Comparison of ENCODE assay signal across 15 cellular contexts in genomic region chr11:8127442-8127841, GRCh38. TPM values are rescaled to one million over a fixed set of nuclear protein-coding genes. Genes with fewer than 3 reads are reported as not detected.
DNase-seq lines count a peak whose midpoint lies in the region; ATAC-seq and TF ChIP-seq lines count a peak whose summit lies in the region.
"Had no signal": no experiment of that assay in that cellular context is flagged by ENCODE, and none has a peak within 500 bp of the region (broad histone marks: within the 10 kb centered on the region; RNA-seq: fewer than 3 reads in every experiment).

No MANE protein-coding gene starts in this region.

- peak overlapping the region; percentile 0; the same call in 1 of the 2 replicates for H2AFZ ChIP-seq in Loucy (ENCODE audit: low read length)
- H2AFZ ChIP-seq: GM23338 had no signal

- H3F3A ChIP-seq in Loucy (ENCODE audit: low read depth): no peaks in the 10 kb centered on the region

- peaks cover 9% of the 10 kb centered on the region for H3K36me3 Mint-ChIP-seq in endodermal cell (ENCODE audit: low read depth)
- peaks cover 47% of the 10 kb centered on the region for H3K36me3 Mint-ChIP-seq in memory B cell
- H3K36me3 Mint-ChIP-seq in endothelial cell (ENCODE audit: low read depth, unreplicated experiment): no peaks in the 10 kb centered on the region

- H3K36me3 ChIP-seq in Loucy (ENCODE audit: insufficient read depth, low read length) (no peaks in the 10 kb centered on the region), endodermal cell (ENCODE audit: control insufficient read depth, insufficient read depth, low read length) (no peaks in the 10 kb centered on the region)

- DNase-seq in endodermal cell (no peak), memory B cell (ENCODE audit: low spot score in 2 of 2) (no peak), epidermal melanocyte (ENCODE audit: insufficient read length, low spot score) (no peak), endothelial cell (ENCODE audit: low spot score) (no peak), amniotic stem cell (lab: John Stamatoyannopoulos, UW) (no peak)
- DNase-seq in activated naive CD4-positive, alpha-beta T cell (lab: John Stamatoyannopoulos, UW): no peak
- DNase-seq: CD4-positive, alpha-beta T cell; DMS79; H7 had no signal

- TF ChIP-seq CTCF in Loucy (conservative IDR thresholded peaks at IDR 0.05; ENCODE audit: low read length) (no peak), endodermal cell (conservative IDR thresholded peaks at IDR 0.05) (no peak), endothelial cell (IDR thresholded peaks at IDR 0.05; ENCODE audit: unreplicated experiment) (no peak)

- no peaks in the 10 kb centered on the region for H3K9me3 Mint-ChIP-seq in endodermal cell
- H3K9me3 Mint-ChIP-seq in memory B cell: no peaks in the 10 kb centered on the region
- H3K9me3 Mint-ChIP-seq in endothelial cell (ENCODE audit: unreplicated experiment): no peaks in the 10 kb centered on the region
- H3K9me3 Mint-ChIP-seq: CD4-positive, alpha-beta T cell; GM23338 had no signal

- no peak overlapping the region for H3K27ac ChIP-seq in endodermal cell (ENCODE audit: low read depth, low read length)
- H3K27ac ChIP-seq: HL-60 had no signal

- H3K9ac ChIP-seq in Loucy (ENCODE audit: low read depth, low read length, poor library complexity, severe bottlenecking) (no peak overlapping the region), endodermal cell (ENCODE audit: extremely low read depth, low read length, poor library complexity, severe bottlenecking) (no peak overlapping the region)

- no peaks in the 10 kb centered on the region for H3K27me3 Mint-ChIP-seq in endodermal cell (ENCODE audit: insufficient read depth)
- no peaks in the 10 kb centered on the region for H3K27me3 Mint-ChIP-seq in memory B cell
- H3K27me3 Mint-ChIP-seq in endothelial cell (ENCODE audit: unreplicated experiment): no peaks in the 10 kb centered on the region
- H3K27me3 Mint-ChIP-seq: B cell; CD4-positive, alpha-beta T cell had no signal

- no peaks in the 10 kb centered on the region for H3K9me2 ChIP-seq in Loucy (replicated peaks; ENCODE audit: low read depth, low read length)

- no peaks in the 10 kb centered on the region for H4K20me1 ChIP-seq in Loucy (ENCODE audit: insufficient read depth, low read length, poor library complexity, severe bottlenecking)

- no peaks in the 10 kb centered on the region for H3K79me2 ChIP-seq in Loucy (ENCODE audit: insufficient read depth, low read length)

- WGBS in endodermal cell (ENCODE audit: insufficient coverage in 1 of 2, insufficient read length in 1 of 2), 2 experiments: 83 to 94% methylated on average over 2 of the region's 2 CpGs

- H3K4me3 ChIP-seq in Loucy (ENCODE audit: low read length, poor library complexity, severe bottlenecking): no peak overlapping the region
- peak overlapping the region; percentile 33 for H3K4me3 ChIP-seq in endodermal cell (ENCODE audit: low read length)
- H3K4me3 ChIP-seq: GM12878, GM23338 had no signal

- no peak overlapping the region for H3K4me2 ChIP-seq in Loucy (ENCODE audit: low read depth, low read length, poor library complexity, severe bottlenecking)
- H3K4me2 ChIP-seq: GM23338 had no signal

- H3K4me1 ChIP-seq in Loucy (ENCODE audit: insufficient read depth, low read length, poor library complexity, severe bottlenecking): no peaks in the 10 kb centered on the region
- H3K4me1 ChIP-seq in endodermal cell (ENCODE audit: control insufficient read depth, insufficient read depth, low read length): peaks cover 12% of the 10 kb centered on the region

- H3K4me3 Mint-ChIP-seq in endodermal cell (no peak overlapping the region), memory B cell (no peak overlapping the region), endothelial cell (ENCODE audit: unreplicated experiment) (no peak overlapping the region)
- H3K4me3 Mint-ChIP-seq: B cell; CD4-positive, alpha-beta T cell; GM23338 had no signal

- H3K27ac Mint-ChIP-seq in endodermal cell (no peak overlapping the region), memory B cell (peak overlapping the region; percentile 21), endothelial cell (ENCODE audit: unreplicated experiment) (no peak overlapping the region)
- H3K27ac Mint-ChIP-seq: B cell; CD4-positive, alpha-beta T cell; GM23338 had no signal

- no peaks in the 10 kb centered on the region for H3K27me3 ChIP-seq in Loucy (ENCODE audit: insufficient read depth, low read length, poor library complexity, severe bottlenecking)
- H3K27me3 ChIP-seq in endodermal cell (ENCODE audit: control insufficient read depth, insufficient read depth, low read length, poor library complexity, severe bottlenecking): no peaks in the 10 kb centered on the region

- H3K9me3 ChIP-seq in Loucy (ENCODE audit: insufficient read depth, low read depth, low read length) (no peaks in the 10 kb centered on the region), endodermal cell (ENCODE audit: control insufficient read depth, low read length) (no peaks in the 10 kb centered on the region)

- H3K4me1 Mint-ChIP-seq in endodermal cell (peaks cover 17% of the 10 kb centered on the region), memory B cell (no peaks in the 10 kb centered on the region), endothelial cell (ENCODE audit: unreplicated experiment) (peaks cover 7% of the 10 kb centered on the region)
- H3K4me1 Mint-ChIP-seq: B cell, GM23338 had no signal

- ATAC-seq in memory B cell (ENCODE audit: low read depth): no peak
- ATAC-seq: GM12878, GM23338 had no signal

RNA-seq across cellular contexts. Expression of gene RIC3, which starts 41.4 kb away (rescaled TPM):
- total RNA-seq in endodermal cell: 10 to 100 TPM; 23.5 to 25.3 TPM
- 10.7 TPM for polyA plus RNA-seq in endodermal cell (2013, experiment 1 of 2)
- 10.7 TPM for polyA plus RNA-seq in endodermal cell (2013, experiment 2 of 2)
- total RNA-seq in endothelial cell (ENCODE audit: unreplicated experiment): 5.6 TPM
- total RNA-seq: G401 had no signal

RNA-seq across cellular contexts. Expression of gene TUB, which starts 46.4 kb away (rescaled TPM):
- total RNA-seq in endodermal cell (10 to 100 TPM; 15.8 to 29.9 TPM), endothelial cell (ENCODE audit: unreplicated experiment) (2.9 TPM)
- polyA plus RNA-seq in endodermal cell (2013, experiment 1 of 2): 21.7 TPM
- polyA plus RNA-seq in endodermal cell (2013, experiment 2 of 2): 20.4 TPM
- total RNA-seq: GM12878 had no signal
